Comparison of ENCODE assay signal across 10 cellular contexts in genomic region chr10:116627386-116627933, GRCh38. TPM values are rescaled to one million over a fixed set of nuclear protein-coding genes. Genes with fewer than 3 reads are reported as not detected.
DNase-seq lines count a peak whose midpoint lies in the region; ATAC-seq and TF ChIP-seq lines count a peak whose summit lies in the region.
"Had no signal": no experiment of that assay in that cellular context is flagged by ENCODE, and none has a peak within 500 bp of the region (broad histone marks: within the 10 kb centered on the region; RNA-seq: fewer than 3 reads in every experiment).

No MANE protein-coding gene starts in this region.

- no peaks in the 10 kb centered on the region for H3K4me1 Mint-ChIP-seq in stimulated activated effector memory CD8-positive, alpha-beta T cell treated with anti-CD3 and anti-CD28 coated beads, Interleukin-12 subunit alpha, Interleukin-12 subunit beta, amount 100 ng/mL, for 72 hours

- no peaks in the 10 kb centered on the region for H3K9me3 ChIP-seq in left lung
- H3K9me3 ChIP-seq in upper lobe of right lung: no peaks in the 10 kb centered on the region

- H3K4me3 Mint-ChIP-seq in stimulated activated effector memory CD8-positive, alpha-beta T cell treated with anti-CD3 and anti-CD28 coated beads, Interleukin-12 subunit alpha, Interleukin-12 subunit beta, amount 100 ng/mL, for 72 hours: no peak overlapping the region

- H3K4me1 ChIP-seq in left lung: no peaks in the 10 kb centered on the region
- no peaks in the 10 kb centered on the region for H3K4me1 ChIP-seq in upper lobe of right lung

- no peak overlapping the region for H3K27ac ChIP-seq in left lung
- no peak overlapping the region for H3K27ac ChIP-seq in upper lobe of right lung

- H3K36me3 ChIP-seq in left lung (no peaks in the 10 kb centered on the region), upper lobe of right lung (no peaks in the 10 kb centered on the region)

- intact Hi-C loops in left lung (cut with DNase I): no loop called here
- intact Hi-C loops in upper lobe of right lung (cut with DNase I): no loop called here

- ATAC-seq in left lung (peak; percentile 94), upper lobe of right lung (peak; percentile 73)
- ATAC-seq in stimulated activated effector memory CD8-positive, alpha-beta T cell treated with anti-CD3 and anti-CD28 coated beads, Interleukin-12 subunit alpha, Interleukin-12 subunit beta, amount 100 ng/mL, for 72 hours: no peak

- no peak overlapping the region for H3K27ac Mint-ChIP-seq in stimulated activated effector memory CD8-positive, alpha-beta T cell treated with anti-CD3 and anti-CD28 coated beads, Interleukin-12 subunit alpha, Interleukin-12 subunit beta, amount 100 ng/mL, for 72 hours

- TF ChIP-seq CTCF in left lung (IDR thresholded peaks at IDR 0.05) (peak in 1 of 2 donors; percentile 14), upper lobe of right lung (IDR thresholded peaks at IDR 0.05) (peak; percentile 33)

- peaks cover 2% of the 10 kb centered on the region for H3K9me3 Mint-ChIP-seq in stimulated activated effector memory CD8-positive, alpha-beta T cell treated with anti-CD3 and anti-CD28 coated beads, Interleukin-12 subunit alpha, Interleukin-12 subunit beta, amount 100 ng/mL, for 72 hours

- H3K36me3 Mint-ChIP-seq in stimulated activated effector memory CD8-positive, alpha-beta T cell treated with anti-CD3 and anti-CD28 coated beads, Interleukin-12 subunit alpha, Interleukin-12 subunit beta, amount 100 ng/mL, for 72 hours: no peaks in the 10 kb centered on the region

- DNase-seq in NCI-H1417 (lab: John Stamatoyannopoulos, UW): peak in 2 of 3 experiments; percentile 45 to 54
- no peak for DNase-seq in NCI-H1417 treated with DMSO at 0.1 percent for 48 hours (lab: John Stamatoyannopoulos, UW)
- DNase-seq in cerebellum (ENCODE audit: low spot score): peak; percentile 13
- DNase-seq in left lung: no peak
- no peak for DNase-seq in upper lobe of right lung
- no peak for DNase-seq in stimulated activated effector memory CD8-positive, alpha-beta T cell treated with anti-CD3 and anti-CD28 coated beads, Interleukin-12 subunit alpha, Interleukin-12 subunit beta, amount 100 ng/mL, for 72 hours (ENCODE audit: low spot score in 2 of 2)
- DNase-seq in T-helper 2 cell: no peak
- DNase-seq in inferior parietal cortex (ENCODE audit: extremely low spot score): no peak
- DNase-seq: NCI-H1092 treated with DMSO at 0.1 percent for 48 hours had no signal

- H3K4me3 ChIP-seq in left lung: no peak overlapping the region
- no peak overlapping the region for H3K4me3 ChIP-seq in upper lobe of right lung

- H3K27me3 ChIP-seq in left lung: peaks cover 12 to 43% of the 10 kb centered on the region in 2 donors
- peaks cover 7% of the 10 kb centered on the region for H3K27me3 ChIP-seq in upper lobe of right lung

RNA-seq across cellular contexts. Expression of gene PNLIPRP2, which starts 6.7 kb away (rescaled TPM):
- not detected for total RNA-seq in cerebellum
- not detected for total RNA-seq in left lung
- not detected for total RNA-seq in upper lobe of right lung
- total RNA-seq: activated CD8-positive, alpha-beta memory T cell treated with anti-CD3 and anti-CD28 coated beads for 36 hours had no signal

RNA-seq across cellular contexts. Expression of gene PNLIPRP1, which starts 36.7 kb away (rescaled TPM):
- not detected for total RNA-seq in cerebellum
- not detected for total RNA-seq in left lung
- total RNA-seq in upper lobe of right lung: not detected
- total RNA-seq: activated CD8-positive, alpha-beta memory T cell treated with anti-CD3 and anti-CD28 coated beads for 36 hours had no signal

Comparison
In these comparisons a context has a peak if more than half of its experiments do, and no peak if none do; other contexts are left out.
1. DNase-seq: peak in NCI-H1417 (2 of 3) and cerebellum (single experiment); none in NCI-H1417 treated with DMSO at 0.1 percent for 48 hours (single experiment), left lung (0 of 2), upper lobe of right lung (single experiment), stimulated activated effector memory CD8-positive, alpha-beta T cell treated with anti-CD3 and anti-CD28 coated beads, Interleukin-12 subunit alpha, Interleukin-12 subunit beta, amount 100 ng/mL, for 72 hours (0 of 2), T-helper 2 cell (0 of 5) and inferior parietal cortex (single experiment).